In genomic region chr15:52228928-52229327, GRCh38 we compare ENCODE assay signal across 11 cellular contexts. TPM values are rescaled to one million over a fixed set of nuclear protein-coding genes. Genes with fewer than 3 reads are reported as not detected.
DNase-seq lines count a peak whose midpoint lies in the region; ATAC-seq and TF ChIP-seq lines count a peak whose summit lies in the region.
"Had no signal": no experiment of that assay in that cellular context is flagged by ENCODE, and none has a peak within 500 bp of the region (broad histone marks: within the 10 kb centered on the region; RNA-seq: fewer than 3 reads in every experiment).

No MANE protein-coding gene starts in this region.

- ATAC-seq in HG03159 (IDR thresholded peaks at IDR 0.05; ENCODE audit: unreplicated experiment): peak; percentile 35
- no peak for ATAC-seq in activated CD8-positive, alpha-beta T cell treated with anti-CD3 and anti-CD28 coated beads for 36 hours
- no peak for ATAC-seq in activated CD4-positive, CD25-positive, alpha-beta regulatory T cell treated with anti-CD3 and anti-CD28 coated beads, Interleukin-2, amount 50 U/mL, for 24 hours

- no peak overlapping the region for H3K4me3 Mint-ChIP-seq in activated CD8-positive, alpha-beta T cell treated with anti-CD3 and anti-CD28 coated beads for 36 hours
- H3K4me3 Mint-ChIP-seq: nephron had no signal

- peak overlapping the region; percentile 39 for H4K91ac ChIP-seq in mesenchymal stem cell (ENCODE audit: low read length)

- WGBS in mesenchymal stem cell: 58% methylated on average over 8 of the region's 8 CpGs

- CTCF ChIA-PET in activated CD8-positive, alpha-beta T cell treated with anti-CD3 and anti-CD28 coated beads for 36 hours (lab: Charles Lee): interaction anchor here (0.9 to 5.1 kb wide), 13 partner anchors 8 to 249 kb away, joined by 3 to 54 read pairs (median 14); no protein-coding TSS in a partner anchor

- no peaks in the 10 kb centered on the region for H3K27me3 ChIP-seq in mesenchymal stem cell (ENCODE audit: control insufficient read depth in 1 of 2, insufficient read depth in 1 of 2, low read length in 2 of 2)

- H2BK15ac ChIP-seq in mesenchymal stem cell (ENCODE audit: low read depth, poor library complexity, severe bottlenecking): no peak overlapping the region

- no peak overlapping the region for H3K27ac ChIP-seq in mesenchymal stem cell (ENCODE audit: low read length, poor library complexity, severe bottlenecking)

- POLR2A ChIA-PET in activated CD8-positive, alpha-beta T cell treated with anti-CD3 and anti-CD28 coated beads for 36 hours (lab: Charles Lee): no interaction called here

- no peaks in the 10 kb centered on the region for H3K27me3 Mint-ChIP-seq in activated CD8-positive, alpha-beta T cell treated with anti-CD3 and anti-CD28 coated beads for 36 hours

- intact Hi-C loops in activated CD8-positive, alpha-beta T cell treated with anti-CD3 and anti-CD28 coated beads for 36 hours (cut with micrococcal nuclease): loop anchor here (5.0 kb wide), 1 partner anchor 52 kb away; no protein-coding TSS in a partner anchor

- no peak overlapping the region for H3K4me3 ChIP-seq in mesenchymal stem cell (ENCODE audit: insufficient read depth in 1 of 2, low read depth in 1 of 2, low read length in 2 of 2)

- H3K36me3 Mint-ChIP-seq in activated CD8-positive, alpha-beta T cell treated with anti-CD3 and anti-CD28 coated beads for 36 hours (ENCODE audit: low read depth): no peaks in the 10 kb centered on the region

- H3K4ac ChIP-seq in mesenchymal stem cell (ENCODE audit: low read depth in 1 of 2, low read length in 2 of 2): no peak overlapping the region

- DNase-seq in Daoy (ENCODE audit: low read depth) (peak; percentile 83), amniotic epithelial cell (ENCODE audit: low read depth) (peak; percentile 24), mesenchymal stem cell (no peak), HUDEP-2 (lab: John Stamatoyannopoulos, UW; ENCODE audit: unreplicated experiment in 76 of 76) (no peak), NCI-H446 treated with DMSO at 0.1 percent for 48 hours (lab: John Stamatoyannopoulos, UW) (no peak)
- no peak for DNase-seq in activated CD8-positive, alpha-beta T cell treated with anti-CD3 and anti-CD28 coated beads for 36 hours
- DNase-seq: NCI-H2081, T-helper 2 cell had no signal

- H3K4me1 Mint-ChIP-seq in activated CD8-positive, alpha-beta T cell treated with anti-CD3 and anti-CD28 coated beads for 36 hours (ENCODE audit: low read depth): peaks cover 20% of the 10 kb centered on the region
- H3K4me1 Mint-ChIP-seq: nephron had no signal

- no peak overlapping the region for H2AK5ac ChIP-seq in mesenchymal stem cell (ENCODE audit: low read length, severe bottlenecking)

- no peak overlapping the region for H3K9ac ChIP-seq in mesenchymal stem cell (ENCODE audit: low read length)

- H3K27ac Mint-ChIP-seq in activated CD8-positive, alpha-beta T cell treated with anti-CD3 and anti-CD28 coated beads for 36 hours: no peak overlapping the region
- H3K27ac Mint-ChIP-seq: nephron had no signal

- peaks cover 7% of the 10 kb centered on the region for H3K4me1 ChIP-seq in mesenchymal stem cell (ENCODE audit: control insufficient read depth, insufficient read depth, low read depth, low read length)

- H2BK12ac ChIP-seq in mesenchymal stem cell (ENCODE audit: low read length in 2 of 2): no peak overlapping the region

- no peaks in the 10 kb centered on the region for H3K79me1 ChIP-seq in mesenchymal stem cell (replicated peaks; ENCODE audit: low read length, poor library complexity, severe bottlenecking)

- no peak overlapping the region for H2BK5ac ChIP-seq in mesenchymal stem cell (ENCODE audit: low read depth, low read length, poor library complexity, severe bottlenecking)

- no peaks in the 10 kb centered on the region for H3K36me3 ChIP-seq in mesenchymal stem cell (ENCODE audit: control insufficient read depth in 1 of 2, insufficient read depth in 2 of 2, low read depth in 1 of 2, low read length in 2 of 2)

- no peak overlapping the region for H2AFZ ChIP-seq in mesenchymal stem cell (ENCODE audit: low read depth, low read length)

- peak overlapping the region; percentile 69 for H4K8ac ChIP-seq in mesenchymal stem cell (ENCODE audit: low read length)

- no peak overlapping the region for H3K4me2 ChIP-seq in mesenchymal stem cell (ENCODE audit: low read length, poor library complexity, severe bottlenecking)

- no peak overlapping the region for H3K14ac ChIP-seq in mesenchymal stem cell (ENCODE audit: low read length in 2 of 2)

- TF ChIP-seq CTCF in activated CD8-positive, alpha-beta T cell treated with anti-CD3 and anti-CD28 coated beads for 36 hours (IDR thresholded peaks at IDR 0.05): no peak

- H3K18ac ChIP-seq in mesenchymal stem cell (ENCODE audit: low read depth in 1 of 2, low read length in 2 of 2): no peak overlapping the region

- H3K9me3 Mint-ChIP-seq in activated CD8-positive, alpha-beta T cell treated with anti-CD3 and anti-CD28 coated beads for 36 hours: no peaks in the 10 kb centered on the region
- H3K9me3 Mint-ChIP-seq: nephron had no signal

- H3K23ac ChIP-seq in mesenchymal stem cell (ENCODE audit: low read length in 2 of 2): no peak overlapping the region

- H2BK120ac ChIP-seq in mesenchymal stem cell (ENCODE audit: low read depth, low read length): no peak overlapping the region

- no peaks in the 10 kb centered on the region for H3K9me3 ChIP-seq in mesenchymal stem cell (ENCODE audit: control insufficient read depth, low read length)

RNA-seq across cellular contexts. Expression of gene GNB5, which starts 37.7 kb away (rescaled TPM):
- 35.4 and 60.7 TPM in 2 replicates for total RNA-seq in Daoy (2014; rRNA removed; shearing (Covaris generic))
- 15.8 TPM for polyA plus RNA-seq in mesenchymal stem cell (2013, experiment 1 of 2)
- polyA plus RNA-seq in mesenchymal stem cell (2013, experiment 2 of 2): 15.7 TPM
- total RNA-seq in activated CD8-positive, alpha-beta T cell treated with anti-CD3 and anti-CD28 coated beads for 36 hours: 10 to 100 TPM; 16.8 to 17.5 TPM

Comparison
In these comparisons a context has a peak if more than half of its experiments do, and no peak if none do; other contexts are left out.
1. DNase-seq: peak in Daoy (single experiment) and amniotic epithelial cell (single experiment); none in mesenchymal stem cell (single experiment), HUDEP-2 (0 of 76), NCI-H446 treated with DMSO at 0.1 percent for 48 hours (single experiment) and activated CD8-positive, alpha-beta T cell treated with anti-CD3 and anti-CD28 coated beads for 36 hours (single experiment).